In the genomic region with DNA sequence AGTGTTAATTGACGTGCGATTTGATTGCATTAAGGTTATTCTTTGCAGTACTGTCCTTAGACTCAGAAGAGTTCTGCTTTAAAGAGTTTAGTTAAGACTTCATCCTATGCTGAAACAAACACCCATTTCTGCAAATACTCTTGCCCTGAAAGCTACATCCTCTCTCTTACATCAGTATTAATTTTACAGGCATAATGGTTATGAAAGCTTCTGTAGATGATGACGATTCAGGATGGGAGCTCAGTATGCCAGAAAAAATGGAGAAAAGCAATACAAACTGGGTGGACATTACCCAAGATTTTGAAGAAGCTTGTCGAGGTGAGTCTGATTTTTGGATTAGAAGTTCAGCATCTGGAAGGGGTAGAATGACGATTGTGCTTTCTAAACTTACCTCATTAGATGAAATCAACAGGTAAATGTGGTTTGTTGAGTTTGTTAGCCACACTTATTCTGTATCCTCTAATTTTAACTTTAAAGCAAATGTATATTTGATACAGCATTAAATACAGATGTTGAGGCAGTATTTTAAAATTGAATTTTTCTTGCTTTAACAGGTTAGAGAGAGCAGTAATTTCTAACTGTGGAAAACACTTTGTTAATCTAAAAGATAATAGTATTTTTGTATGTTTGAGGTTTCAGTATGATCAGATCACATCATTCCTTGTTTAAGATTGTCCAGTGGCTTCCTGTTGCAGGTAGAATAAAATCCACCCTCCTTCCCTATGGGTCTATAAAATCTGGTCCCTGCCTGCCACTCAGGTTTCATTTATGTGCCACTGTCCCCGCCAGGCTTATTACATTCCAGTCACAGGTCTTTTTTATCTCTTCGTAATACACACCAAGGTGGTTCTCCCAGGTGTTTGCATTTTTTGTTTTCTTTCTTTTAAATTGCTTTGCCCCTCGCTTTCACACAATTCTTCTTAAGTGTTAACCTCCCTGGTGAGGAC, we compare ENCODE assay signal across 7 cellular contexts.
DNase-seq lines count a peak whose midpoint lies in the region; ATAC-seq and TF ChIP-seq lines count a peak whose summit lies in the region.

No MANE protein-coding gene starts in this region.

- peaks cover 14% of the 10 kb centered on the region for H3K4me1 ChIP-seq in HAP-1

- H3K4me3 Mint-ChIP-seq in stimulated activated memory B cell treated with anti-CD40 and anti-IgM and Interleukin-4, amounts not matched to agents 10 μg/mL and 1 μg/mL and 100 μg/mL, for 72 hours, result peak overlapping the region; percentile 91

- no peaks in the 10 kb centered on the region for H3K9me3 Mint-ChIP-seq in stimulated activated memory B cell treated with anti-CD40 and anti-IgM and Interleukin-4, amounts not matched to agents 10 μg/mL and 1 μg/mL and 100 μg/mL, for 72 hours

- H3K27me3 Mint-ChIP-seq in stimulated activated memory B cell treated with anti-CD40 and anti-IgM and Interleukin-4, amounts not matched to agents 10 μg/mL and 1 μg/mL and 100 μg/mL, for 72 hours, result no peaks in the 10 kb centered on the region

- H3K4me3 ChIP-seq in HAP-1, result peak overlapping the region; percentile 91

- no peaks in the 10 kb centered on the region for H3K27me3 ChIP-seq in HAP-1 (ENCODE audit: low read depth)

- peak overlapping the region; percentile 68 for H3K27ac Mint-ChIP-seq in stimulated activated memory B cell treated with anti-CD40 and anti-IgM and Interleukin-4, amounts not matched to agents 10 μg/mL and 1 μg/mL and 100 μg/mL, for 72 hours

- H3K27ac ChIP-seq in VCaP, result peak overlapping the region; percentile 96

- no peak for TF ChIP-seq CTCF in VCaP (conservative IDR thresholded peaks at IDR 0.05)

- peaks cover 14% of the 10 kb centered on the region for H3K36me3 Mint-ChIP-seq in stimulated activated memory B cell treated with anti-CD40 and anti-IgM and Interleukin-4, amounts not matched to agents 10 μg/mL and 1 μg/mL and 100 μg/mL, for 72 hours

- ATAC-seq in stimulated activated memory B cell treated with anti-CD40 and anti-IgM and Interleukin-4, amounts not matched to agents 10 μg/mL and 1 μg/mL and 100 μg/mL, for 72 hours, result no peak
- ATAC-seq in HG02938 (IDR thresholded peaks at IDR 0.05; ENCODE audit: unreplicated experiment), result no peak

- peaks cover 45% of the 10 kb centered on the region for H3K36me3 ChIP-seq in HAP-1 (replicated peaks)

- H3K4me1 Mint-ChIP-seq in stimulated activated memory B cell treated with anti-CD40 and anti-IgM and Interleukin-4, amounts not matched to agents 10 μg/mL and 1 μg/mL and 100 μg/mL, for 72 hours, result peaks cover 8% of the 10 kb centered on the region

- DNase-seq in HAP-1 (ENCODE audit: low spot score in 2 of 2), result no peak
- DNase-seq in hepatic stellate cell (ENCODE audit: low spot score), result peak; percentile 14
- no peak for DNase-seq in hippocampal formation (lab: John Stamatoyannopoulos, UW)
- no peak for DNase-seq in stimulated activated naive CD4-positive, alpha-beta T cell treated with Interleukin-2 at 50 U/mL for 16 hours (lab: John Stamatoyannopoulos, UW)

- H3K9me3 ChIP-seq in HAP-1, result no peaks in the 10 kb centered on the region; the same call in 1 of the 2 replicates

- in situ Hi-C loops in HAP-1 (cut with MboI; ENCODE audit: low sequenced_read_pairs), result no loop called here
